8 cellular contexts compared by ENCODE assay signal in the genomic region with DNA sequence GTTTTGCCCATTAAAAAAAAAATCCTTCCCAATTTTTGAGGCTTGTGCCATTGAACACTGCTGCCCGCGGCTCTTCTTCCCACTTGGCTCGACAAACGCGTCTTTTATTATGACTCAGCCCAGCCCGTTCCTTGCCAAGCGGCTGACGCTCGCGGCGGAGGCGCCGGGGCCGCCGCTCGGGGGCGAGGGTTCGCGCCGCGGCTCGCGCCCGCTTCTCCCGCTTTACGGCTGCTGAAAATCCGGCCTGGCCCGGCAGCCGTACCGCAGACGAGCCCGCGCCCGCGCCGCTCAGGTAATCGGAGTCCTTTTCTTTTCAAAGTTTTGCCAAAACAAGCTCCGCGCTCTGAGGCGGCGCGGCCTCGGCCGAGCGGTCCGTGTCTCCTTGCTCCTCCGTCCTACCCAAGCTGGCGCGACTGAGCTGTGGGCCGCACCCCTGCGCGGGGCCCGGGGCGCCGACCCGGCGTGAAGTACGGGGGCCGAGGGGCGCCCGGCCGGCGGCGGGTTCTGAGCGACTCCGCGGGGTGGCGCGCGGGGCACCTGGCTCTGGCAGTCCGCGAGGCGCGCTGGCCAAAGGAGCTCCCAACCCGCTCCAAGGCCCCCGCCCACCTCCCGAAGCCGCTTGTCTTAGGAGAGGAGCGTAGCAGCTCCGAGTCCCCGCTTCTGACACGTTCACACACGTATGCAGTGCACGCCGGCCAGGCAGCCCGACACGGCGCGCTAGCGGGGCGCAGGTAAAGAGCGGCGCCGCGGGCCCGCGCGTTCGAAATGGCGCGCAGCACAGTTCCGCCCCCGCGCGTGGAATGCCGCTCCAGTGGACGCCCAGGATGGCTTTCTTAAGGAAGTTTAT.
DNase-seq lines count a peak whose midpoint lies in the region; ATAC-seq, FAIRE-seq and TF ChIP-seq lines count a peak whose summit lies in the region.

No MANE protein-coding gene starts in this region.

- peak; percentile 86 for ATAC-seq in HG02759 (IDR thresholded peaks at IDR 0.05; ENCODE audit: unreplicated experiment)
- peak; percentile 84 to 85 for ATAC-seq in gastrocnemius medialis

- no peaks in the 10 kb centered on the region for H3K36me3 ChIP-seq in gastrocnemius medialis

- peaks cover 32 to 37% of the 10 kb centered on the region in 2 donors for H3K4me1 ChIP-seq in gastrocnemius medialis

- in situ Hi-C loops in T47D (cut with HindIII; ENCODE audit: low pct_unique_long_range_greater_than_20kb, low sequenced_read_pairs) (no loop called here), gastrocnemius medialis (cut with MboI; ENCODE audit: low sequenced_read_pairs in 4 of 4) (no loop called here)

- H3K4me3 ChIP-seq in iPS-18c (ENCODE audit: insufficient read depth, low read depth, low read length) (peak overlapping the region; percentile 76), gastrocnemius medialis (peak overlapping the region; percentile 68 to 90 (median 78))

- peak in 2 of 5 experiments; percentile 4 to 8 for TF ChIP-seq CTCF in gastrocnemius medialis (IDR thresholded peaks at IDR 0.05 in 4 of 5, conservative IDR thresholded peaks at IDR 0.05 in 1 of 5)

- intact Hi-C loops in gastrocnemius medialis (cut with DNase I; ENCODE audit: low total_unique reads): loop anchor here (10.0 kb wide), 1 partner anchor 1046 kb away; the partner anchor contains the start of gene NLGN1

- DNase-seq in GM12891 (ENCODE audit: insufficient read length, low spot score) (peak; percentile 44), NCI-H1105 treated with DMSO at 0.1 percent for 48 hours (lab: John Stamatoyannopoulos, UW) (peak; percentile 97), SW480 (ENCODE audit: low spot score) (peak; percentile 81), T47D (ENCODE audit: low read depth in 1 of 2, low spot score in 1 of 2) (peak; percentile 64 to 98), gastrocnemius medialis (peak; percentile 67 to 85)
- DNase-seq in activated effector memory CD4-positive, alpha-beta T cell treated with anti-CD3 and anti-CD28 coated beads, Interleukin-2, amount 50 U/mL, for 16 hours: no peak

- no peak for TF ChIP-seq POLR2A in GM12891 (IDR thresholded peaks at IDR 0.05; ENCODE audit: low read depth, low read length)
- TF ChIP-seq POLR2A in gastrocnemius medialis (IDR thresholded peaks at IDR 0.05): peak; percentile 50 to 53

- peak overlapping the region; percentile 83 to 96 (median 95) for H3K27ac ChIP-seq in gastrocnemius medialis

- no peaks in the 10 kb centered on the region for H3K9me3 ChIP-seq in iPS-18c (ENCODE audit: control insufficient read depth, insufficient read depth, low read length)
- H3K9me3 ChIP-seq in gastrocnemius medialis: no peaks in the 10 kb centered on the region

- FAIRE-seq in GM12891 (lab: Jason Lieb, UNC): peak; percentile 45

- no peaks in the 10 kb centered on the region for H3K27me3 ChIP-seq in gastrocnemius medialis

TF ChIP-seq in GM12891, 5 proteins besides CTCF, POLR2A, EP300 and RAD21:
- TF ChIP-seq TAF1 (IDR thresholded peaks at IDR 0.05; ENCODE audit: low read depth, low read length) (no peak), POLR2AphosphoS5 (IDR thresholded peaks at IDR 0.05; ENCODE audit: low read depth, low read length) (no peak), POU2F2 (IDR thresholded peaks at IDR 0.05; ENCODE audit: low read depth, low read length) (no peak), PAX5 (IDR thresholded peaks at IDR 0.05; ENCODE audit: insufficient read depth, low read length, severe bottlenecking) (no peak), SPI1 (IDR thresholded peaks at IDR 0.05; ENCODE audit: low read depth, low read length) (no peak)
